ENCODE assay signal across 9 cellular contexts in the genomic region with DNA sequence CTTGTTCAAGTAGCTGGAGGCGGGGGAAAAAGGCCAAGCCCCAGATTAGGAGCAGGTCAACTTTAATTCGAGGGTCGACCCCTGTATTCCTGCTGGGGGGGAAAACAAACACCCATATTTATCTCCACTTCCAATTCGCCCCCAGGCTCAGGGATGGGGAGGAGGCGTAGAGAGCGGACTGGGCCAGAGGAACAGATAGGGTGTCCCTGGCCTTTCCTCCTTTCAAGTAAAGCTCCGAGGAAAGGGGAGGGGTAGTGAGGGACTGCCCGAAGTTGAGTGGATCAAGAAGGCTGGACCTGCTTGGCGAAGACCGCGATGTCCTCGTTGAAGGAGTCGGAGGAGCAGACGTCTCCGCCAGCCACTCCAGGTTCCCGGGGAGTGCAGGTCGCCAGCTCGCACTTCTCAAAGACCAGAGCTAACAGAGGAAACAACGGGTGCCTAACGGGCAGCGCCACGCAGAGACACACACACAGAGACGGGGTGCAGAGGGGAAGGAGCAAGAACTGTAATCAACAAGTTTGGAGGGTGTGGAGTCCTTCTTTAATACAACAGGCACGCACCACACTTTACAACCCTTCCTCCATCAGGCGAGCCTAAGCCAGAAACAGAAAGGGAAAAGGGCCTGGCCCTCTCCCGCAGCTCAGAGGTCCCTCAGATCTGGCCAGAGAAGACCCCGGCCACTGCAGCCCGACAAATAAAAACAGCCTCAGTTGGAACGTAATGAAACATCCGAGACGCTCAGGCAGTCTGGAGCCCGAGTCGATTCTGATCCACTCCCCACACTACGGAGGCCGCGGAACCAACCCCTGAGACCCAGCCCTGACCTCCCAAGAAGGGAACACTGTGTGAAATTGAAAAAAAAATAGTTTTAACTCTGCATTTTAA. TPM values are rescaled to one million over a fixed set of nuclear protein-coding genes. Genes with fewer than 3 reads are reported as not detected.
DNase-seq lines count a peak whose midpoint lies in the region; ATAC-seq and TF ChIP-seq lines count a peak whose summit lies in the region.
"Had no signal": no experiment of that assay in that cellular context is flagged by ENCODE, and none has a peak within 500 bp of the region (broad histone marks: within the 10 kb centered on the region; RNA-seq: fewer than 3 reads in every experiment).

No MANE protein-coding gene starts in this region.

- in situ Hi-C loops in G401 (cut with HindIII; ENCODE audit: low sequenced_read_pairs), result no loop called here

- H3K4me3 ChIP-seq in prostate gland, result peak overlapping the region; percentile 57 to 65

- no peaks in the 10 kb centered on the region for H3K36me3 ChIP-seq in prostate gland

- intact Hi-C loops in left ventricle myocardium superior (cut with micrococcal nuclease), result no loop called here
- intact Hi-C loops in prostate gland (cut with DNase I), result no loop called here

- H3K27me3 ChIP-seq in prostate gland (replicated peaks; ENCODE audit: insufficient read depth), result no peaks in the 10 kb centered on the region

- ATAC-seq in left ventricle myocardium superior (peak; percentile 0), left lobe of liver (no peak), esophagus mucosa (no peak)
- ATAC-seq in stimulated activated naive CD8-positive, alpha-beta T cell treated with anti-CD3 and anti-CD28 coated beads, Interleukin-15, Interleukin-2, amounts not matched to agents 100 U/mL and 50 U/mL, for 24 hours, result no peak

- no peak for TF ChIP-seq POLR2A in prostate gland (IDR thresholded peaks at IDR 0.05)

- WGBS in prostate gland, result 4% methylated on average over 36 of the region's 36 CpGs

- no peak for TF ChIP-seq CTCF in prostate gland (IDR thresholded peaks at IDR 0.05)

- H3K4me1 ChIP-seq in prostate gland (replicated peaks), result no peaks in the 10 kb centered on the region

- H3K9me3 ChIP-seq in prostate gland, result no peaks in the 10 kb centered on the region

- peak; percentile 35 for DNase-seq in G401 (ENCODE audit: low spot score)
- DNase-seq in amniotic epithelial cell (ENCODE audit: low read depth), result peak; percentile 52
- DNase-seq in left ventricle myocardium superior, result peak; percentile 52
- DNase-seq in prostate gland (ENCODE audit: low spot score), result no peak
- no peak for DNase-seq in kidney tubule cell (ENCODE audit: low spot score)
- DNase-seq in left lobe of liver (ENCODE audit: low spot score), result no peak
- DNase-seq in stimulated activated naive CD8-positive, alpha-beta T cell treated with anti-CD3 and anti-CD28 coated beads, Interleukin-15, Interleukin-2, amounts not matched to agents 100 U/mL and 50 U/mL, for 24 hours, result no peak
- DNase-seq: activated effector memory CD4-positive, alpha-beta T cell treated with anti-CD3 and anti-CD28 coated beads, Interleukin-2, amount 50 U/mL, for 16 hours had no signal

- peak overlapping the region; percentile 87 to 92 for H3K27ac ChIP-seq in prostate gland

RNA-seq across cellular contexts. Expression of a gene that starts 4.1 kb away (rescaled TPM):
- total RNA-seq in G401 (2014; rRNA removed; shearing (Covaris generic)), result 80.4 and 103 TPM in 2 replicates
- 44.9 TPM for total RNA-seq in left ventricle myocardium superior
- 10 to 100 TPM; 53.4 to 73.2 TPM for total RNA-seq in prostate gland
- total RNA-seq in left lobe of liver, result 9.1 TPM
- 10.3 TPM for total RNA-seq in esophagus mucosa

Comparison
In these comparisons a context has a peak if more than half of its experiments do, and no peak if none do; other contexts are left out.
1. DNase-seq: peak in G401 (single experiment), amniotic epithelial cell (single experiment) and left ventricle myocardium superior (single experiment); none in prostate gland (single experiment), kidney tubule cell (single experiment), left lobe of liver (single experiment) and stimulated activated naive CD8-positive, alpha-beta T cell treated with anti-CD3 and anti-CD28 coated beads, Interleukin-15, Interleukin-2, amounts not matched to agents 100 U/mL and 50 U/mL, for 24 hours (single experiment).